13 cellular contexts compared by ENCODE assay signal in the genomic region with DNA sequence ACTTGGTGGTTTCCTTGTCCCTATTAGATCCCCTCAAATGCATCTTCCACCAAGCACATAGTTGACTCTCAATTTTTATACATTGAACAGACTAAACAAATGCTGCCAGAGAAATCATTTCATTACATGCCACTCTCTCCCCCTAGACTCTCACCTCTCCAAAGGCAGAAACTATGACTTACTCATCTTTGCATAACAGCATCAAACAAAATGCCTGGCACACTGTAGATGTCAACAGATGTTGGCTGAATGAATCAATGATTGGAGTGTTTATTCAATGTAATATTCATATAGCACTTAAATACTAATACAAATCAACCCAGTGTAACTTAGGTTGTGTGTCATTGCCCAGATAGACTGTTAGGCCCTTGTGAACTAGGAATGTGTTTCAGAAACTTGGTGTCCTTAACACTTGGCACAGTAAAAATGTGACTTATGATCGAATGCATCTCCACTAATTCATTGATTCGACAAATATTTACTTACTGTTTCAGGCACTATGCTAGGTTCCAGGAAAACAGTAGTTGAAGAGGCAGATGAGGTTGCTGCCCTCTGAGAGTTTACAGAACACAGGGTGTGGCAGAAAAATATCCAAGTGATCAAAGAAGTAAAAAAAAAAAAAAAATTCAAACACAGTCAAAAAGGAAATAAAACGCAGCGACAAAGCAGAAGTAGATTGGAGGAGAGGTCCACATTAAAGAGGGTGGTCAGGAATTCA.
DNase-seq lines count a peak whose midpoint lies in the region; ATAC-seq lines count a peak whose summit lies in the region.
"Had no signal": no experiment of that assay in that cellular context is flagged by ENCODE, and none has a peak within 500 bp of the region (broad histone marks: within the 10 kb centered on the region; RNA-seq: fewer than 3 reads in every experiment).

No MANE protein-coding gene starts in this region.

- DNase-seq in DMS53 (lab: John Stamatoyannopoulos, UW) (peak; percentile 17), DMS53 treated with DMSO at 0.1 percent for 48 hours (lab: John Stamatoyannopoulos, UW; ENCODE audit: unreplicated experiment) (no peak), NCI-H69 (lab: John Stamatoyannopoulos, UW) (peak; percentile 2), mucosa of gallbladder (ENCODE audit: low spot score) (peak; percentile 26)
- DNase-seq: AML-193; Caco-2; Calu3; CD4-positive, alpha-beta T cell; CD8-positive, alpha-beta T cell; DMS79 treated with DMSO at 0.1 percent for 48 hours; GF-D8 had no signal

- ATAC-seq in GM19467 (IDR thresholded peaks at IDR 0.05; ENCODE audit: unreplicated experiment) = no peak
- ATAC-seq: A549; CD8-positive, alpha-beta T cell had no signal
